In genomic region chr3:124587053-124587408, GRCh38 we compare ENCODE assay signal across 16 cellular contexts.
DNase-seq lines count a peak whose midpoint lies in the region; ATAC-seq and TF ChIP-seq lines count a peak whose summit lies in the region.
"Had no signal": no experiment of that assay in that cellular context is flagged by ENCODE, and none has a peak within 500 bp of the region (broad histone marks: within the 10 kb centered on the region; RNA-seq: fewer than 3 reads in every experiment).

No MANE protein-coding gene starts in this region.

- no peak for TF ChIP-seq POLR2A in erythroblast (IDR thresholded peaks at IDR 0.05; ENCODE audit: low read length)

- no peak overlapping the region for H3K27ac ChIP-seq in PC-9
- H3K27ac ChIP-seq in caudate nucleus (ENCODE audit: low read depth, low read length), result no peak overlapping the region
- H3K27ac ChIP-seq: testis had no signal

- H3F3A ChIP-seq in PC-9 (ENCODE audit: insufficient read depth, low read depth), result peaks cover 1% of the 10 kb centered on the region; the same call in 1 of the 2 replicates

- H3K9me3 ChIP-seq in Caco-2 (no peaks in the 10 kb centered on the region), PC-9 (ENCODE audit: insufficient read depth, low read depth) (no peaks in the 10 kb centered on the region)
- H3K9me3 ChIP-seq: testis had no signal

- H4K20me1 ChIP-seq in PC-9 (ENCODE audit: insufficient read depth), result no peaks in the 10 kb centered on the region

- no peaks in the 10 kb centered on the region for H3K27me3 Mint-ChIP-seq in Caco-2 (ENCODE audit: insufficient read depth, unreplicated experiment)
- peaks cover 44% of the 10 kb centered on the region for H3K27me3 Mint-ChIP-seq in nephron (ENCODE audit: low read depth)
- H3K27me3 Mint-ChIP-seq in activated naive CD4-positive, alpha-beta T cell treated with anti-CD3 and anti-CD28 coated beads, Interleukin-2, amount 10 ng/mL, durations not matched to agents 7 days and 5 days, result peaks cover 71% of the 10 kb centered on the region

- peak; percentile 82 for ATAC-seq in esophagus mucosa
- ATAC-seq in GM21528 (IDR thresholded peaks at IDR 0.05; ENCODE audit: low FRiP score, unreplicated experiment), result no peak
- ATAC-seq: HCT116 had no signal

- H3K4me3 Mint-ChIP-seq in Caco-2 (ENCODE audit: unreplicated experiment) (peak overlapping the region; percentile 84), nephron (no peak overlapping the region)
- no peak overlapping the region for H3K4me3 Mint-ChIP-seq in activated naive CD4-positive, alpha-beta T cell treated with anti-CD3 and anti-CD28 coated beads, Interleukin-2, amount 10 ng/mL, durations not matched to agents 7 days and 5 days
- H3K4me3 Mint-ChIP-seq: activated CD4-positive, alpha-beta memory T cell treated with anti-CD3 and anti-CD28 coated beads, Interleukin-2, amount 10 ng/mL, durations not matched to agents 7 days and 5 days had no signal

- no peak overlapping the region for H2AFZ ChIP-seq in PC-9

- DNase-seq in Caco-2 (peak; percentile 79 to 82), PC-9 (peak; percentile 56 to 59), erythroblast (lab: John Stamatoyannopoulos, UW) (no peak), caudate nucleus (lab: John Stamatoyannopoulos, UW) (no peak)
- no peak for DNase-seq in activated naive CD4-positive, alpha-beta T cell treated with anti-CD3 and anti-CD28 coated beads, Interleukin-2, amount 10 ng/mL, durations not matched to agents 7 days and 5 days
- DNase-seq: activated CD4-positive, alpha-beta memory T cell treated with anti-CD3 and anti-CD28 coated beads, Interleukin-2, amount 10 ng/mL, durations not matched to agents 7 days and 5 days; aorta; effector CD8-positive, alpha-beta T cell; NCI-H187; NCI-H748 treated with DMSO at 0.1 percent for 48 hours; occipital lobe; testis had no signal

- H3K4me3 ChIP-seq in Caco-2 (ENCODE audit: low read depth, low read length) (peak overlapping the region; percentile 47; the same call in 1 of the 2 replicates), PC-9 (no peak overlapping the region)
- H3K4me3 ChIP-seq: testis had no signal

- H3K4me2 ChIP-seq in PC-9, result peak overlapping the region; percentile 30; the same call in 1 of the 2 replicates

- peak overlapping the region; percentile 55 for H3K27ac Mint-ChIP-seq in Caco-2 (ENCODE audit: unreplicated experiment)
- peak overlapping the region in 2 of 3 experiments; percentile 50 to 62 for H3K27ac Mint-ChIP-seq in nephron
- no peak overlapping the region for H3K27ac Mint-ChIP-seq in activated naive CD4-positive, alpha-beta T cell treated with anti-CD3 and anti-CD28 coated beads, Interleukin-2, amount 10 ng/mL, durations not matched to agents 7 days and 5 days
- H3K27ac Mint-ChIP-seq: activated CD4-positive, alpha-beta memory T cell treated with anti-CD3 and anti-CD28 coated beads, Interleukin-2, amount 10 ng/mL, durations not matched to agents 7 days and 5 days had no signal

- H3K36me3 Mint-ChIP-seq in Caco-2 (ENCODE audit: insufficient read depth, unreplicated experiment) (peaks cover 29% of the 10 kb centered on the region), nephron (ENCODE audit: low read depth) (peaks cover 3% of the 10 kb centered on the region)
- H3K36me3 Mint-ChIP-seq in activated naive CD4-positive, alpha-beta T cell treated with anti-CD3 and anti-CD28 coated beads, Interleukin-2, amount 10 ng/mL, durations not matched to agents 7 days and 5 days, result peaks cover 1% of the 10 kb centered on the region

- H3K4me1 Mint-ChIP-seq in Caco-2 (ENCODE audit: low read depth, unreplicated experiment) (peaks cover 32% of the 10 kb centered on the region), nephron (peaks cover 33% of the 10 kb centered on the region)
- peaks cover 38% of the 10 kb centered on the region for H3K4me1 Mint-ChIP-seq in activated naive CD4-positive, alpha-beta T cell treated with anti-CD3 and anti-CD28 coated beads, Interleukin-2, amount 10 ng/mL, durations not matched to agents 7 days and 5 days

- TF ChIP-seq CTCF in Caco-2 (IDR thresholded peaks at IDR 0.05; ENCODE audit: insufficient read depth in 1 of 2, low read depth in 1 of 2, low read length in 1 of 2, severe bottlenecking in 1 of 2, unreplicated experiment in 1 of 2) (no peak), PC-9 (conservative IDR thresholded peaks at IDR 0.05) (no peak), nephron (IDR thresholded peaks at IDR 0.05; ENCODE audit: unreplicated experiment in 3 of 3) (no peak)

- no peaks in the 10 kb centered on the region for H3K9me2 ChIP-seq in PC-9 (ENCODE audit: insufficient read depth)

- H3K27me3 ChIP-seq in Caco-2 (replicated peaks; ENCODE audit: control insufficient read depth, insufficient read depth, low read length), result no peaks in the 10 kb centered on the region
- peaks cover 22% of the 10 kb centered on the region for H3K27me3 ChIP-seq in PC-9 (ENCODE audit: insufficient read depth, low read depth)
- H3K27me3 ChIP-seq: testis had no signal

- CTCF ChIA-PET in Caco-2 (lab: Charles Lee) (no interaction called here), PC-9 (lab: Charles Lee) (no interaction called here)
- CTCF ChIA-PET in activated naive CD4-positive, alpha-beta T cell treated with anti-CD3 and anti-CD28 coated beads, Interleukin-2, amount 10 ng/mL, durations not matched to agents 7 days and 5 days (lab: Charles Lee), result no interaction called here

- POLR2A ChIA-PET in Caco-2 (lab: Charles Lee) (interaction anchor here (0.8 kb wide), 1 partner anchor 53 kb away, joined by 5 read pairs; no protein-coding TSS in a partner anchor), PC-9 (lab: Charles Lee; ENCODE audit: unreplicated experiment) (no interaction called here)

- H3K4me1 ChIP-seq in Caco-2 (peaks cover 56% of the 10 kb centered on the region), PC-9 (replicated peaks; ENCODE audit: insufficient read depth) (peaks cover 11% of the 10 kb centered on the region)

- intact Hi-C loops in Caco-2 (cut with micrococcal nuclease; ENCODE audit: unreplicated experiment), result loop anchor here (1.0 kb wide), 2 partner anchors 33 to 49 kb away; no protein-coding TSS in a partner anchor
- intact Hi-C loops in PC-9 (cut with micrococcal nuclease; ENCODE audit: unreplicated experiment), result no loop called here

- no peaks in the 10 kb centered on the region for H3K79me2 ChIP-seq in PC-9 (ENCODE audit: low read depth)

- H3K36me3 ChIP-seq in Caco-2 (ENCODE audit: control insufficient read depth, insufficient read depth, low read length) (no peaks in the 10 kb centered on the region), PC-9 (ENCODE audit: low read depth) (no peaks in the 10 kb centered on the region)

- BruUV-seq in Caco-2 (replicated peaks; lab: Mats Ljungman, UMichigan) (no TSS peak), PC-9 (replicated peaks; lab: Mats Ljungman, UMichigan) (no TSS peak)

- H3K9me3 Mint-ChIP-seq in Caco-2 (ENCODE audit: unreplicated experiment) (no peaks in the 10 kb centered on the region), nephron (no peaks in the 10 kb centered on the region)
- no peaks in the 10 kb centered on the region for H3K9me3 Mint-ChIP-seq in activated naive CD4-positive, alpha-beta T cell treated with anti-CD3 and anti-CD28 coated beads, Interleukin-2, amount 10 ng/mL, durations not matched to agents 7 days and 5 days
- H3K9me3 Mint-ChIP-seq: activated CD4-positive, alpha-beta memory T cell treated with anti-CD3 and anti-CD28 coated beads, Interleukin-2, amount 10 ng/mL, durations not matched to agents 7 days and 5 days had no signal

Comparison
In these comparisons a context has a peak if more than half of its experiments do, and no peak if none do; other contexts are left out.
1. DNase-seq: peak in Caco-2 (2 of 2) and PC-9 (2 of 2); none in erythroblast (0 of 2), activated naive CD4-positive, alpha-beta T cell treated with anti-CD3 and anti-CD28 coated beads, Interleukin-2, amount 10 ng/mL, durations not matched to agents 7 days and 5 days (single experiment) and caudate nucleus (0 of 61).